In the genomic region with DNA sequence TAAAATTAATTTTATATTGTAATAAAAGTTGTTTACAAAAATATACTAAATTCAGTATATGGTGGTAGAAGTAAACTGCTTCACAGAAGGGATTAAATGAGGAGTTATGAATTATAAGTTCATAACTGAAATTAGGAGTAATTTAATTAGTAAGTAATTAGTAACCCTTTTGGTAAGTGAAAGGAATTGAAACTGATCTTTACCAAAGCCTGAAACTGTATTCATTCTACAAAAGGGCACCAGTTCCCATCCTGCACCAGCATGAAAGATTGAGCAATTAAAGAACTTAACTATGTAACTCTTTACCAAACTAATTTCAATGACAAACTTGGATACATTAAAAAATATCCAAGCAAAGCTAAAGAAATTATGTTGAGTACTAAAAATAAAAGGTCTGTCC, we compare ENCODE assay signal across 1 cellular context.
TF ChIP-seq lines count a peak whose summit lies in the region.

No MANE protein-coding gene starts in this region.

TF ChIP-seq in GM12878, 131 proteins besides CTCF, POLR2A, EP300 and RAD21:
- TF ChIP-seq EGR1 (IDR thresholded peaks at IDR 0.05; ENCODE audit: borderline replicate concordance in 1 of 2, low read depth in 2 of 2, low read length in 2 of 2) = no peak
- no peak for TF ChIP-seq ZNF384 (IDR thresholded peaks at IDR 0.05; ENCODE audit: borderline replicate concordance, low read depth, low read length)
- peak; percentile 79 for TF ChIP-seq MTA2 (IDR thresholded peaks at IDR 0.05; ENCODE audit: low read depth)
- peak; percentile 14; the same call in 1 of the 2 replicates for TF ChIP-seq JUNB (IDR thresholded peaks at IDR 0.05)
- TF ChIP-seq, protein P1, sequence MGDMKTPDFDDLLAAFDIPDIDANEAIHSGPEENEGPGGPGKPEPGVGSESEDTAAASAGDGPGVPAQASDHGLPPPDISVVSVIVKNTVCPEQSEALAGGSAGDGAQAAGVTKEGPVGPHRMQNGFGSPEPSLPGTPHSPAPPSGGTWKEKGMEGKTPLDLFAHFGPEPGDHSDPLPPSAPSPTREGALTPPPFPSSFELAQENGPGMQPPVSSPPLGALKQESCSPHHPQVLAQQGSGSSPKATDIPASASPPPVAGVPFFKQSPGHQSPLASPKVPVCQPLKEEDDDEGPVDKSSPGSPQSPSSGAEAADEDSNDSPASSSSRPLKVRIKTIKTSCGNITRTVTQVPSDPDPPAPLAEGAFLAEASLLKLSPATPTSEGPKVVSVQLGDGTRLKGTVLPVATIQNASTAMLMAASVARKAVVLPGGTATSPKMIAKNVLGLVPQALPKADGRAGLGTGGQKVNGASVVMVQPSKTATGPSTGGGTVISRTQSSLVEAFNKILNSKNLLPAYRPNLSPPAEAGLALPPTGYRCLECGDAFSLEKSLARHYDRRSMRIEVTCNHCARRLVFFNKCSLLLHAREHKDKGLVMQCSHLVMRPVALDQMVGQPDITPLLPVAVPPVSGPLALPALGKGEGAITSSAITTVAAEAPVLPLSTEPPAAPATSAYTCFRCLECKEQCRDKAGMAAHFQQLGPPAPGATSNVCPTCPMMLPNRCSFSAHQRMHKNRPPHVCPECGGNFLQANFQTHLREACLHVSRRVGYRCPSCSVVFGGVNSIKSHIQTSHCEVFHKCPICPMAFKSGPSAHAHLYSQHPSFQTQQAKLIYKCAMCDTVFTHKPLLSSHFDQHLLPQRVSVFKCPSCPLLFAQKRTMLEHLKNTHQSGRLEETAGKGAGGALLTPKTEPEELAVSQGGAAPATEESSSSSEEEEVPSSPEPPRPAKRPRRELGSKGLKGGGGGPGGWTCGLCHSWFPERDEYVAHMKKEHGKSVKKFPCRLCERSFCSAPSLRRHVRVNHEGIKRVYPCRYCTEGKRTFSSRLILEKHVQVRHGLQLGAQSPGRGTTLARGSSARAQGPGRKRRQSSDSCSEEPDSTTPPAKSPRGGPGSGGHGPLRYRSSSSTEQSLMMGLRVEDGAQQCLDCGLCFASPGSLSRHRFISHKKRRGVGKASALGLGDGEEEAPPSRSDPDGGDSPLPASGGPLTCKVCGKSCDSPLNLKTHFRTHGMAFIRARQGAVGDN (IDR thresholded peaks at IDR 0.05) = no peak
- no peak for TF ChIP-seq WRNIP1 (IDR thresholded peaks at IDR 0.05; ENCODE audit: borderline replicate concordance, low read depth, low read length)
- no peak for TF ChIP-seq PAX8 (IDR thresholded peaks at IDR 0.05)
- no peak for TF ChIP-seq ZBTB11 (CRISPR knock-in tag; IDR thresholded peaks at IDR 0.05)
- no peak for TF ChIP-seq LARP7 (IDR thresholded peaks at IDR 0.05)
- no peak for TF ChIP-seq STAT3 (IDR thresholded peaks at IDR 0.05; ENCODE audit: low read depth, low read length)
- no peak for TF ChIP-seq E2F8 (IDR thresholded peaks at IDR 0.05; ENCODE audit: low read depth, partially characterized antibody)
- TF ChIP-seq MEF2B (IDR thresholded peaks at IDR 0.05; ENCODE audit: partially characterized antibody, poor library complexity, severe bottlenecking) = no peak
- no peak for TF ChIP-seq STAT1 (conservative IDR thresholded peaks at IDR 0.05)
- TF ChIP-seq ASH2L (IDR thresholded peaks at IDR 0.05; ENCODE audit: borderline replicate concordance, low read depth) = no peak
- TF ChIP-seq MTA3 (IDR thresholded peaks at IDR 0.05; ENCODE audit: borderline replicate concordance, low read length) = no peak
- TF ChIP-seq SREBF1 (IDR thresholded peaks at IDR 0.05; ENCODE audit: low read length) = no peak
- no peak for TF ChIP-seq FOS (IDR thresholded peaks at IDR 0.05; ENCODE audit: borderline replicate concordance, extremely low read depth, insufficient read length)
- no peak for TF ChIP-seq CEBPB (IDR thresholded peaks at IDR 0.05; ENCODE audit: borderline replicate concordance in 1 of 2, low read depth in 2 of 2, low read length in 2 of 2)
- TF ChIP-seq ZNF24 (IDR thresholded peaks at IDR 0.05) = 0 out of 2 replicates have a peak, but pooled peaks have one; percentile 29
- TF ChIP-seq ATF7 (IDR thresholded peaks at IDR 0.05; ENCODE audit: low read depth) = no peak
- no peak for TF ChIP-seq SMC3 (IDR thresholded peaks at IDR 0.05; ENCODE audit: borderline replicate concordance, low read length)
- no peak for TF ChIP-seq NKRF (conservative IDR thresholded peaks at IDR 0.05)
